In genomic region chr17:57858838-57859237, GRCh38 we compare ENCODE assay signal across 29 cellular contexts.
"Had no signal": no experiment of that assay in that cellular context is flagged by ENCODE, and none has a peak within 500 bp of the region (broad histone marks: within the 10 kb centered on the region; RNA-seq: fewer than 3 reads in every experiment).

No MANE protein-coding gene starts in this region.

- H3K27ac ChIP-seq: colonic mucosa, parathyroid adenoma, spleen, thoracic aorta had no signal

- H3K36me3 ChIP-seq: adrenal gland, colonic mucosa, gastrocnemius medialis, spleen, thoracic aorta had no signal

- H3K79me2 ChIP-seq: parathyroid adenoma had no signal

- H3K27me3 ChIP-seq: adrenal gland, body of pancreas, colonic mucosa, dorsolateral prefrontal cortex, gastrocnemius medialis had no signal

- H2AFZ ChIP-seq: parathyroid adenoma had no signal

- ATAC-seq: activated CD4-positive, alpha-beta T cell treated with anti-CD3 and anti-CD28 coated beads for 36 hours; activated CD8-positive, alpha-beta memory T cell treated with anti-CD3 and anti-CD28 coated beads, Interleukin-2, amount 10 ng/mL, durations not matched to agents 7 days and 5 days; activated CD8-positive, alpha-beta T cell treated with anti-CD3 and anti-CD28 coated beads, Interleukin-2, amount 10 ng/mL, durations not matched to agents 7 days and 5 days; activated T-cell treated with anti-CD3 and anti-CD28 coated beads, Interleukin-2, amount 50 U/mL, for 72 hours; body of pancreas; gastrocnemius medialis; left colon; right cardiac atrium had no signal

- DNase-seq: activated CD4-positive, alpha-beta T cell treated with anti-CD3 and anti-CD28 coated beads for 36 hours; activated CD4-positive, CD25-positive, alpha-beta regulatory T cell; activated CD8-positive, alpha-beta memory T cell treated with anti-CD3 and anti-CD28 coated beads, Interleukin-2, amount 10 ng/mL, durations not matched to agents 7 days and 5 days; activated CD8-positive, alpha-beta T cell treated with anti-CD3 and anti-CD28 coated beads, Interleukin-2, amount 10 ng/mL, durations not matched to agents 7 days and 5 days; activated effector memory CD4-positive, alpha-beta T cell treated with Interleukin-2 at 50 U/mL for 16 hours; activated naive CD4-positive, alpha-beta T cell treated with anti-CD3 and anti-CD28 coated beads for 36 hours; activated naive CD8-positive, alpha-beta T cell treated with anti-CD3 and anti-CD28 coated beads for 36 hours; activated T-cell treated with anti-CD3 and anti-CD28 coated beads, Interleukin-2, amount 50 U/mL, for 72 hours; adrenal gland; body of pancreas; colonic mucosa; effector memory CD4-positive, alpha-beta T cell; gastrocnemius medialis; head of caudate nucleus; hippocampal formation; kidney; left colon; mammary epithelial cell; naive B cell; nephron progenitor cell; nucleus accumbens; right cardiac atrium; spleen; stimulated activated naive CD4-positive, alpha-beta T cell; T-helper 2 cell; trophoblast cell had no signal

- H3K4me3 ChIP-seq: adrenal gland, body of pancreas, colonic mucosa, gastrocnemius medialis, spleen, thoracic aorta had no signal

- H3K9me3 ChIP-seq: adrenal gland, body of pancreas, colonic mucosa, gastrocnemius medialis, spleen, thoracic aorta had no signal

- H3K9ac ChIP-seq: parathyroid adenoma had no signal
